ENCODE assay signal across 33 cellular contexts in genomic region chr2:121994238-121995206, GRCh38.
DNase-seq lines count a peak whose midpoint lies in the region; ATAC-seq, FAIRE-seq and TF ChIP-seq lines count a peak whose summit lies in the region.
"Had no signal": no experiment of that assay in that cellular context is flagged by ENCODE, and none has a peak within 500 bp of the region (broad histone marks: within the 10 kb centered on the region; RNA-seq: fewer than 3 reads in every experiment).

No MANE protein-coding gene starts in this region.

- no peaks in the 10 kb centered on the region for H3K9me3 ChIP-seq in MM.1S (replicated peaks; ENCODE audit: insufficient read depth, low read length)
- H3K9me3 ChIP-seq: ascending aorta, HAP-1, mucosa of descending colon, psoas muscle, thoracic aorta had no signal

- H3K27me3 ChIP-seq in MM.1S (replicated peaks; ENCODE audit: insufficient read depth, low read length): no peaks in the 10 kb centered on the region
- H3K27me3 ChIP-seq: ascending aorta, cardiac muscle cell had no signal

- H3K9ac ChIP-seq in MM.1S (ENCODE audit: low read length): no peak overlapping the region

- no peaks in the 10 kb centered on the region for H3K79me2 ChIP-seq in MM.1S (ENCODE audit: low read length)

- no peak for TF ChIP-seq CTCF in GM12865 (IDR thresholded peaks at IDR 0.05; ENCODE audit: insufficient read depth, low read depth, low read length, missing control alignments)
- TF ChIP-seq CTCF in MM.1S (IDR thresholded peaks at IDR 0.05; ENCODE audit: low read length): no peak
- no peak for TF ChIP-seq CTCF in GM13977 (IDR thresholded peaks at IDR 0.05; ENCODE audit: extremely low read depth, insufficient read depth, missing control alignments)

- H4K20me1 ChIP-seq in MM.1S (ENCODE audit: insufficient read depth, low read length): no peaks in the 10 kb centered on the region

- DNase-seq in GM12865 (ENCODE audit: low read depth): peak; percentile 48
- peak; percentile 56 for DNase-seq in MM.1S
- no peak for DNase-seq in GM12892 (ENCODE audit: insufficient read length)
- DNase-seq in NOMO-1 (lab: John Stamatoyannopoulos, UW; ENCODE audit: unreplicated experiment in 2 of 2): no peak
- DNase-seq in GM13977 (ENCODE audit: low spot score): no peak
- DNase-seq: activated B cell treated with CpG ODN at 0.5 μM for 24 hours; activated gamma-delta T cell; activated naive CD8-positive, alpha-beta T cell treated with anti-CD3 and anti-CD28 coated beads, Interleukin-2, amount 10 ng/mL, durations not matched to agents 7 days and 5 days; activated T-cell treated with anti-CD3 and anti-CD28 coated beads, Interleukin-2, amount 50 U/mL, for 4 hours; CD4-positive, alpha-beta T cell; effector CD4-positive, alpha-beta T cell; hypothalamus; immature natural killer cell; left colon; mucosa of descending colon; natural killer cell; NCI-H1694 treated with DMSO at 0.1 percent for 48 hours; nucleus accumbens; psoas muscle; stimulated activated naive CD8-positive, alpha-beta T cell treated with anti-CD3 and anti-CD28 coated beads, Interleukin-15, amount 100 ng/mL, for 72 hours had no signal

- no peak for TF ChIP-seq POLR2A in GM12892 (IDR thresholded peaks at IDR 0.05; ENCODE audit: low read depth, low read length)

- H3K36me3 ChIP-seq in MM.1S (replicated peaks; ENCODE audit: insufficient read depth, low read length): no peaks in the 10 kb centered on the region
- H3K36me3 ChIP-seq: ascending aorta, cardiac muscle cell, HAP-1, thoracic aorta had no signal

- no peaks in the 10 kb centered on the region for H3K9me2 ChIP-seq in MM.1S (replicated peaks; ENCODE audit: insufficient read depth, low read length)

- H3K4me2 ChIP-seq in MM.1S (ENCODE audit: low read depth, low read length): peak overlapping the region; percentile 41

- H3K27ac ChIP-seq in MM.1S (ENCODE audit: low read length): no peak overlapping the region
- H3K27ac ChIP-seq: ascending aorta, cardiac muscle cell, psoas muscle, SK-N-MC, thoracic aorta had no signal

- H2AFZ ChIP-seq in MM.1S (ENCODE audit: low read length): no peak overlapping the region

- H3K4me1 ChIP-seq in MM.1S (ENCODE audit: low read length): peaks cover 16% of the 10 kb centered on the region
- H3K4me1 ChIP-seq: ascending aorta, HAP-1, psoas muscle had no signal

- H3F3A ChIP-seq in MM.1S (ENCODE audit: insufficient read depth, low read length): no peaks in the 10 kb centered on the region

- ATAC-seq in GM19395 (IDR thresholded peaks at IDR 0.05; ENCODE audit: unreplicated experiment) (peak; percentile 64), HG02852 (IDR thresholded peaks at IDR 0.05; ENCODE audit: unreplicated experiment) (peak; percentile 71), HG03097 (IDR thresholded peaks at IDR 0.05; ENCODE audit: low FRiP score, unreplicated experiment) (no peak)
- ATAC-seq: activated T-cell treated with anti-CD3 and anti-CD28 coated beads, Interleukin-2, amount 50 U/mL, for 4 hours; left colon; mucosa of descending colon; natural killer cell; psoas muscle; sciatic nerve; stimulated activated naive CD8-positive, alpha-beta T cell treated with anti-CD3 and anti-CD28 coated beads, Interleukin-15, amount 100 ng/mL, for 72 hours had no signal

- no peak for FAIRE-seq in GM12892 (lab: Jason Lieb, UNC)
- FAIRE-seq: A204.1, colon, HepG2, urothelium cell line had no signal

- in situ Hi-C loops in GM13977 (cut with MboI; ENCODE audit: low pct_unique_long_range_greater_than_20kb, low sequenced_read_pairs, unreplicated experiment): no loop called here

- H3K4me3 ChIP-seq in GM12865 (ENCODE audit: low read depth, low read length) (no peak overlapping the region), MM.1S (ENCODE audit: low read length) (no peak overlapping the region)
- H3K4me3 ChIP-seq: ascending aorta, cardiac muscle cell, HAP-1, mucosa of descending colon, psoas muscle, SK-N-MC, thoracic aorta had no signal

Comparison
In these comparisons a context has a peak if more than half of its experiments do, and no peak if none do; other contexts are left out.
1. DNase-seq: peak in GM12865 (single experiment) and MM.1S (single experiment); none in GM12892 (single experiment), NOMO-1 (0 of 2) and GM13977 (single experiment).